In genomic region chr12:67910360-67911292, GRCh38 we compare ENCODE assay signal across 12 cellular contexts.
DNase-seq lines count a peak whose midpoint lies in the region; ATAC-seq lines count a peak whose summit lies in the region.
"Had no signal": no experiment of that assay in that cellular context is flagged by ENCODE, and none has a peak within 500 bp of the region (broad histone marks: within the 10 kb centered on the region; RNA-seq: fewer than 3 reads in every experiment).

No MANE protein-coding gene starts in this region.

- ATAC-seq in Right ventricle myocardium inferior, result peak; percentile 76
- ATAC-seq in left cardiac atrium, result peak; percentile 60 to 75
- no peak for ATAC-seq in GM18907 (IDR thresholded peaks at IDR 0.05; ENCODE audit: unreplicated experiment)

- DNase-seq in Right ventricle myocardium inferior (ENCODE audit: missing footprints) (no peak), cardiac septum (ENCODE audit: low spot score) (no peak), amniotic stem cell (lab: John Stamatoyannopoulos, UW) (peak; percentile 87), left cardiac atrium (no peak), D341Med (ENCODE audit: low spot score) (no peak), substantia nigra (lab: John Stamatoyannopoulos, UW) (no peak)
- no peak for DNase-seq in activated CD4-positive, alpha-beta T cell treated with anti-CD3 and anti-CD28 coated beads for 4 hours
- DNase-seq: nephron progenitor cell, Peyer's patch had no signal

- H3K27ac ChIP-seq in substantia nigra (ENCODE audit: low read depth, low read length, poor library complexity, severe bottlenecking), result no peak overlapping the region
- H3K27ac ChIP-seq: BLaER1, Peyer's patch, upper lobe of left lung had no signal

- intact Hi-C loops in Right ventricle myocardium inferior (cut with DNase I) (no loop called here), cardiac septum (cut with DNase I) (no loop called here), left cardiac atrium (cut with DNase I) (no loop called here)
